ENCODE assay signal across 1 cellular context in genomic region chr7:100048680-100049079, GRCh38.
TF ChIP-seq lines count a peak whose summit lies in the region.

No MANE protein-coding gene starts in this region.

TF ChIP-seq in HEK293, 187 proteins besides CTCF, POLR2A, EP300 and RAD21 (continued from another document):
- TF ChIP-seq PRDM10 (tag by site-specific recombination; IDR thresholded peaks at IDR 0.05) (peak; percentile 16; the same call in 1 of the 2 replicates), IKZF3 (tag by site-specific recombination; IDR thresholded peaks at IDR 0.05) (no peak), ZNF362 (tag by site-specific recombination; IDR thresholded peaks at IDR 0.05) (no peak), ZNF23 (tag by site-specific recombination; IDR thresholded peaks at IDR 0.05; ENCODE audit: borderline replicate concordance) (no peak), ZIC2 (tag by site-specific recombination; IDR thresholded peaks at IDR 0.05) (no peak), ZSCAN18 (tag by site-specific recombination; IDR thresholded peaks at IDR 0.05) (no peak)
